ENCODE assay signal across 8 cellular contexts in the genomic region with DNA sequence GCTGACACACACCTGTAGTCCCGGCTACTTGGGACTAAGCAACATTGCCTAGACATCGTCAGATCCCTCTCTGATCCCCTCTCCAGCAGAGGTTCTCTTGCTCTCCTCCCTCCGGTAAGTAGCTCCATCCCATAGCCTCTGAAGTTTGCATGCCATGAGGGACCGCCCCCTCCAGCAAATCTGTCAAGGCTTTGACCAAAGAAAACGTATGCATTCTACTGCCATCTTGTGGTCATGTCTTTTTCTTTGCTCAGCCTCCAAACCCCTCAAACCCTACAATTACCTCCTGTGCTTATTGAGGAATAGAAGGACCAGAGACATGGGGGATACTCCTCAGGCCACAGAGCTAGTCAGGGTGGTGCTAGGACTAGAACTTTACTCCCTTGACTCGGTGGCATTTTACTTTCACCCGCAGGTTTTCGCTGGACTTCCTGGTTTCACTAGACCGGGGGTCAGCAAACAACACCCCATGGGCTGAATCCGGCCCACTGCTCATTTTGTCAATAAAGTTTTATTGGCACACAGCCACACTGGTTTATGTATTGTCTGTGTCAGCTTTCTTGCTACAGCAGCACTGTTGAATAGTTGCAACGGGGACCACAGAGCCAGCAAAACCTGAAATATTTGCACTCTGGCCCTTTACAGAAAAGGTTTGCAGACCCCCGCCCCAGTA.
DNase-seq lines count a peak whose midpoint lies in the region; ATAC-seq and TF ChIP-seq lines count a peak whose summit lies in the region.

No MANE protein-coding gene starts in this region.

- no peak overlapping the region for H3K27ac Mint-ChIP-seq in immature natural killer cell

- peaks cover 0 to 3% (median 0%) of the 10 kb centered on the region in 3 donors for H3K36me3 Mint-ChIP-seq in immature natural killer cell

- H3K9me2 ChIP-seq in DOHH2 (replicated peaks; ENCODE audit: control insufficient read depth, low read length) = no peaks in the 10 kb centered on the region

- no peaks in the 10 kb centered on the region for H3K79me2 ChIP-seq in DOHH2 (ENCODE audit: control insufficient read depth, low read length)

- H3K4me1 Mint-ChIP-seq in immature natural killer cell = no peaks in the 10 kb centered on the region

- H3K27me3 ChIP-seq in DOHH2 (ENCODE audit: control insufficient read depth, low read length) = no peaks in the 10 kb centered on the region

- H3K27ac ChIP-seq in DOHH2 (ENCODE audit: low read depth, low read length) = no peak overlapping the region

- H3K9me3 ChIP-seq in DOHH2 (ENCODE audit: control insufficient read depth, insufficient read depth, low read length) (peaks cover 4% of the 10 kb centered on the region; the same call in 1 of the 2 replicates), mucosa of descending colon (peaks cover 9% of the 10 kb centered on the region)

- H4K20me1 ChIP-seq in DOHH2 (ENCODE audit: control insufficient read depth, insufficient read depth, low read depth, low read length) = no peaks in the 10 kb centered on the region

- H3F3A ChIP-seq in DOHH2 (ENCODE audit: control insufficient read depth, insufficient read depth) = no peaks in the 10 kb centered on the region

- H3K4me1 ChIP-seq in DOHH2 (ENCODE audit: control insufficient read depth, low read length) (no peaks in the 10 kb centered on the region), mucosa of descending colon (ENCODE audit: low read depth) (no peaks in the 10 kb centered on the region)

- H3K4me3 ChIP-seq in DOHH2 (ENCODE audit: low read length) = no peak overlapping the region
- no peak overlapping the region for H3K4me3 ChIP-seq in cardiac fibroblast (replicated peaks in 1 of 2; ENCODE audit: low read depth in 2 of 2, low read length in 2 of 2)
- no peak overlapping the region for H3K4me3 ChIP-seq in mucosa of descending colon

- H3K4me3 Mint-ChIP-seq in immature natural killer cell = no peak overlapping the region

- H3K4me2 ChIP-seq in DOHH2 (ENCODE audit: low read length) = no peak overlapping the region

- H3K9me3 Mint-ChIP-seq in immature natural killer cell = peaks cover 0 to 22% (median 4%) of the 10 kb centered on the region in 6 donors

- DNase-seq in HT1080 (ENCODE audit: low read depth) (peak; percentile 74), NCI-H82 treated with DMSO at 0.1 percent for 48 hours (lab: John Stamatoyannopoulos, UW; ENCODE audit: unreplicated experiment) (peak; percentile 11), cardiac fibroblast (ENCODE audit: low read depth in 2 of 2) (peak; percentile 25 to 79), mucosa of descending colon (peak in 1 of 3 donors; percentile 31), immature natural killer cell (no peak)

- intact Hi-C loops in mucosa of descending colon (cut with DNase I, micrococcal nuclease) = no loop called here

- TF ChIP-seq CTCF in DOHH2 (IDR thresholded peaks at IDR 0.05; ENCODE audit: low read depth, low read length, poor library complexity, severe bottlenecking) = peak; percentile 75
- peak; percentile 54 for TF ChIP-seq CTCF in cardiac fibroblast (IDR thresholded peaks at IDR 0.05; ENCODE audit: low read depth, low read length)
- no peak for TF ChIP-seq CTCF in mucosa of descending colon (IDR thresholded peaks at IDR 0.05)

- peak; percentile 30 for ATAC-seq in mucosa of descending colon
- ATAC-seq in HG03378 (IDR thresholded peaks at IDR 0.05; ENCODE audit: unreplicated experiment) = no peak
- ATAC-seq in activated CD4-positive, CD25-positive, alpha-beta regulatory T cell treated with anti-CD3 and anti-CD28 coated beads, Interleukin-2, amount 50 U/mL, for 24 hours = no peak

- H3K36me3 ChIP-seq in DOHH2 (ENCODE audit: control insufficient read depth, low read length) (no peaks in the 10 kb centered on the region), mucosa of descending colon (ENCODE audit: low read depth) (no peaks in the 10 kb centered on the region)

- peaks cover 0 to 4% (median 2%) of the 10 kb centered on the region in 3 donors for H3K27me3 Mint-ChIP-seq in immature natural killer cell (ENCODE audit: low read depth in 3 of 3)

Comparison
In these comparisons a context has a peak if more than half of its experiments do, and no peak if none do; other contexts are left out.
1. DNase-seq: peak in HT1080 (single experiment), NCI-H82 treated with DMSO at 0.1 percent for 48 hours (single experiment) and cardiac fibroblast (2 of 2); none in immature natural killer cell (0 of 3).